Comparison of ENCODE assay signal across 9 cellular contexts in the genomic region with DNA sequence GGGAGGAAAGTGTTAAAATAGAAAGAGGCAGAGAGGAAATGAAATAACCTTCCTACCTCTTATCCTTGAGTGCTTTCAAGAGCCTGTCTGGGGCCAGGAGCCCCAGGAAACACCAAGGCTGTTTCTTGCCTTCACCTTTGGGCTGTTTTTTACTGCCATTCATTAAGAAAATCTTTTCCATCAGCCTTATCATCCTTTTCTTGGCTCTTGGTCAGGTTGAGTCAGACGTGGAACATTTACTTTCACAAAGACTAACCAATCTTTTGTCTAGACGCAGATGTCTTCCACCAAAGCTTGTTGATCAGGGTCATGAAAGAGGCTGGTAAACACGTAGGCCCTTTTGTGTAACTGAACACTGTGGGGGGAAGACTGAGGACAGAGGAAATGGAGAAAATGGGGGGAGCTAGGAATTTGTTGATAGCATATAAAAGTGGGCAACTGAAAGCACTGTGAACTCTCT.
DNase-seq lines count a peak whose midpoint lies in the region; ATAC-seq and TF ChIP-seq lines count a peak whose summit lies in the region.
"Had no signal": no experiment of that assay in that cellular context is flagged by ENCODE, and none has a peak within 500 bp of the region (broad histone marks: within the 10 kb centered on the region; RNA-seq: fewer than 3 reads in every experiment).

No MANE protein-coding gene starts in this region.

- peak overlapping the region in 1 of 2 experiments; percentile 16 for H3K18ac ChIP-seq in mesenchymal stem cell (ENCODE audit: low read depth in 1 of 2, low read length in 2 of 2)

- DNase-seq in GM04504 (ENCODE audit: low read depth) (peak; percentile 56), SJSA1 (ENCODE audit: low read depth in 1 of 2, low spot score in 2 of 2) (peak in 1 of 2 experiments; percentile 65), mesenchymal stem cell (peak; percentile 71), cerebellar cortex (ENCODE audit: low spot score) (no peak), testis (no peak)
- DNase-seq in activated CD4-positive, alpha-beta T cell treated with anti-CD3 and anti-CD28 coated beads for 1 hour: no peak
- DNase-seq: right lobe of liver had no signal

- no peak overlapping the region for H3K14ac ChIP-seq in mesenchymal stem cell (ENCODE audit: low read length in 2 of 2)

- TF ChIP-seq POLR2A in testis (IDR thresholded peaks at IDR 0.05): no peak

- H3K9me3 ChIP-seq in HEK293 (ENCODE audit: control insufficient read depth, insufficient read depth, low read depth, low read length) (no peaks in the 10 kb centered on the region), SJSA1 (replicated peaks) (no peaks in the 10 kb centered on the region), mesenchymal stem cell (ENCODE audit: control insufficient read depth, low read length) (no peaks in the 10 kb centered on the region), testis (no peaks in the 10 kb centered on the region)
- H3K9me3 ChIP-seq: right lobe of liver had no signal

- H3K23ac ChIP-seq in mesenchymal stem cell (ENCODE audit: low read length in 2 of 2): no peak overlapping the region

- H3K4me2 ChIP-seq in mesenchymal stem cell (ENCODE audit: low read length, poor library complexity, severe bottlenecking): no peak overlapping the region

- H3K27ac ChIP-seq in HEK293 (ENCODE audit: extremely low read depth, low read depth, low read length) (peak overlapping the region; percentile 39), SJSA1 (peak overlapping the region; percentile 3; the same call in 1 of the 2 replicates), mesenchymal stem cell (ENCODE audit: low read length, poor library complexity, severe bottlenecking) (no peak overlapping the region), testis (no peak overlapping the region)
- H3K27ac ChIP-seq: right lobe of liver had no signal

- no peak overlapping the region for H2AFZ ChIP-seq in mesenchymal stem cell (ENCODE audit: low read depth, low read length)

- POLR2A ChIA-PET in HEK293 (lab: Yijun Ruan, JAX): interaction anchor here (0.7 kb wide), 1 partner anchor 151 kb away, joined by 4 read pairs; the partner anchor contains the start of gene THBS1

- no peak overlapping the region for H2BK12ac ChIP-seq in mesenchymal stem cell (ENCODE audit: low read length in 2 of 2)

- H2BK5ac ChIP-seq in mesenchymal stem cell (ENCODE audit: low read depth, low read length, poor library complexity, severe bottlenecking): no peak overlapping the region

- H3K4ac ChIP-seq in mesenchymal stem cell (ENCODE audit: low read depth in 1 of 2, low read length in 2 of 2): no peak overlapping the region

- no peak overlapping the region for H2BK15ac ChIP-seq in mesenchymal stem cell (ENCODE audit: low read depth, poor library complexity, severe bottlenecking)

- H3K36me3 ChIP-seq in HEK293 (ENCODE audit: control insufficient read depth in 2 of 2, insufficient read depth in 1 of 2, low read length in 2 of 2) (no peaks in the 10 kb centered on the region), SJSA1 (no peaks in the 10 kb centered on the region), mesenchymal stem cell (ENCODE audit: control insufficient read depth in 1 of 2, insufficient read depth in 2 of 2, low read depth in 1 of 2, low read length in 2 of 2) (no peaks in the 10 kb centered on the region), testis (ENCODE audit: low read depth, missing control alignments) (no peaks in the 10 kb centered on the region)
- H3K36me3 ChIP-seq: right lobe of liver had no signal

- TF ChIP-seq CTCF in HEK293 (tag by site-specific recombination; IDR thresholded peaks at IDR 0.05): no peak
- no peak for TF ChIP-seq CTCF in testis (IDR thresholded peaks at IDR 0.05)

- H2BK120ac ChIP-seq in mesenchymal stem cell (ENCODE audit: low read depth, low read length): no peak overlapping the region

- no peaks in the 10 kb centered on the region for H3K27me3 ChIP-seq in SJSA1 (replicated peaks)
- H3K27me3 ChIP-seq in mesenchymal stem cell (ENCODE audit: control insufficient read depth in 1 of 2, insufficient read depth in 1 of 2, low read length in 2 of 2): no peaks in the 10 kb centered on the region
- H3K27me3 ChIP-seq in testis: no peaks in the 10 kb centered on the region
- H3K27me3 ChIP-seq: right lobe of liver had no signal

- H3K4me1 ChIP-seq in HEK293 (ENCODE audit: control insufficient read depth, insufficient read depth, low read length): no peaks in the 10 kb centered on the region
- H3K4me1 ChIP-seq in SJSA1 (replicated peaks): peaks cover 27% of the 10 kb centered on the region
- H3K4me1 ChIP-seq in mesenchymal stem cell (ENCODE audit: control insufficient read depth, insufficient read depth, low read depth, low read length): no peaks in the 10 kb centered on the region
- peaks cover 10% of the 10 kb centered on the region for H3K4me1 ChIP-seq in testis

- no peak overlapping the region for H4K8ac ChIP-seq in mesenchymal stem cell (ENCODE audit: low read length)

- no peaks in the 10 kb centered on the region for H3K79me1 ChIP-seq in mesenchymal stem cell (replicated peaks; ENCODE audit: low read length, poor library complexity, severe bottlenecking)

- intact Hi-C loops in testis (cut with DNase I; ENCODE audit: low total_unique reads): no loop called here

- H3K9ac ChIP-seq in mesenchymal stem cell (ENCODE audit: low read length): no peak overlapping the region

- no peak overlapping the region for H4K91ac ChIP-seq in mesenchymal stem cell (ENCODE audit: low read length)

- ATAC-seq in GM18870 (IDR thresholded peaks at IDR 0.05; ENCODE audit: unreplicated experiment): no peak

- WGBS in mesenchymal stem cell: 31% methylated on average over 3 of the region's 3 CpGs
- WGBS in testis, 2 donors: 36 to 69% methylated on average over 3 of the region's 3 CpGs

- CTCF ChIA-PET in HEK293 (lab: Yijun Ruan, JAX): interaction anchor here (1.1 kb wide), 2 partner anchors 301 to 327 kb away, joined by 3 to 5 read pairs; no protein-coding TSS in a partner anchor

- H2AK5ac ChIP-seq in mesenchymal stem cell (ENCODE audit: low read length, severe bottlenecking): no peak overlapping the region

- H3K4me3 ChIP-seq in HEK293 (ENCODE audit: low read depth, low read length): no peak overlapping the region
- H3K4me3 ChIP-seq in SJSA1: no peak overlapping the region
- no peak overlapping the region for H3K4me3 ChIP-seq in mesenchymal stem cell (ENCODE audit: insufficient read depth in 1 of 2, low read depth in 1 of 2, low read length in 2 of 2)
- H3K4me3 ChIP-seq in testis: no peak overlapping the region
- H3K4me3 ChIP-seq: right lobe of liver had no signal

TF ChIP-seq in HEK293, 187 proteins besides CTCF, POLR2A, EP300 and RAD21:
- TF ChIP-seq ZNF626 (tag by site-specific recombination; IDR thresholded peaks at IDR 0.05) (no peak), ZNF132 (tag by site-specific recombination; IDR thresholded peaks at IDR 0.05; ENCODE audit: borderline replicate concordance) (no peak), SP7 (tag by site-specific recombination; IDR thresholded peaks at IDR 0.05) (no peak), ZNF16 (tag by site-specific recombination; IDR thresholded peaks at IDR 0.05; ENCODE audit: low read depth) (no peak), ZNF600 (tag by site-specific recombination; IDR thresholded peaks at IDR 0.05) (no peak), ZNF114 (tag by site-specific recombination; IDR thresholded peaks at IDR 0.05) (no peak), ZFP3 (tag by site-specific recombination; IDR thresholded peaks at IDR 0.05; ENCODE audit: low read depth) (no peak)
- TF ChIP-seq, protein P1, sequence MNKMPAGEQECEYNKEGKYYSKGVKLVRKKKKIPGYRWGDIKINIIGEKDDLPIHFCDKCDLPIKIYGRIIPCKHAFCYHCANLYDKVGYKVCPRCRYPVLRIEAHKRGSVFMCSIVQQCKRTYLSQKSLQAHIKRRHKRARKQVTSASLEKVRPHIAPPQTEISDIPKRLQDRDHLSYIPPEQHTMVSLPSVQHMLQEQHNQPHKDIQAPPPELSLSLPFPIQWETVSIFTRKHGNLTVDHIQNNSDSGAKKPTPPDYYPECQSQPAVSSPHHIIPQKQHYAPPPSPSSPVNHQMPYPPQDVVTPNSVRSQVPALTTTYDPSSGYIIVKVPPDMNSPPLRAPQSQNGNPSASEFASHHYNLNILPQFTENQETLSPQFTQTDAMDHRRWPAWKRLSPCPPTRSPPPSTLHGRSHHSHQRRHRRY (tag by site-specific recombination; IDR thresholded peaks at IDR 0.05): no peak

Comparison
In these comparisons a context has a peak if more than half of its experiments do, and no peak if none do; other contexts are left out.
1. DNase-seq: peak in GM04504 (single experiment) and mesenchymal stem cell (single experiment); none in cerebellar cortex (single experiment), activated CD4-positive, alpha-beta T cell treated with anti-CD3 and anti-CD28 coated beads for 1 hour (single experiment) and testis (single experiment).
2. H3K27ac ChIP-seq: peak in HEK293 (single experiment) and SJSA1 (single experiment); none in mesenchymal stem cell (single experiment) and testis (0 of 2).